In the genomic region with DNA sequence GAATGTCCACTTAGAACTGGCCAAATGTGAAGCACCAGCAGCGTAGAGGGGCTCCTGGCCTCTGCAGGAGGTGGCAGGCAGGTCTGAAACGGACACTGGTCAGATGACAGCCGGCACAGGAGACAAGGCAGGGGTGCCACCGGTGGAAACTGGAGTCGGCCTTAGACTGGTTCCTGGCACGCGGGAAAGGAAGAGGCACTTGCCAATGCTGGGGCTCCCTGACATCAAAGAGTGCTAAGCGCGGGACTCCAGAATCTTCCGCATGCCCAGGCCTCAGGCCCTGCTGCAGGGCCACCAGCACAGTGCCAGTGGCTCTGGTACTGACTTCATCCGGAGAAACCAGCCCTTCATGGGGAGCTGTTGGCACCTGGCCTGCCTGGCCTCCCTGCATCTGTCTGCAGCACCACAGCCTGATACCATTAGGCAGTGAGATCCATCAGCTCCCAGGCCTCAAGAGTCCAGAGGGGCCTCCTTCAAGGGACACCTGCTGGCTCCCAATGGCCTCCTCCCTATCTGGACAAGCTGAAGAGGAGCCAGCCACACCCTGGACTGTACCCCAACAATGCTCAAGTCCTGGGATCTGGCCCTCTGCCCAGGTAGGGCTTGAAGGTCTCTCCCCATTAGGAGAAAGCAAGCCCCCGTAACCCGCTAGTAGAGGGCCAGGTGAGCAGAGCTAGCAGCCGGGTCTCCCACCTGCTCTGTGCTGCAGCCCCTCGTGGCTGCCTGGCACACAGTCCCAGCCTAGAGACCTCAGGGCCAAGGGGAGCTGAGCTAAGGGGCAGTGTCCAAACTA, we compare ENCODE assay signal across 1 cellular context.
TF ChIP-seq lines count a peak whose summit lies in the region.

No MANE protein-coding gene starts in this region.

TF ChIP-seq in IMR-90, 13 proteins besides CTCF, POLR2A, EP300 and RAD21:
- TF ChIP-seq NFE2L2 (IDR thresholded peaks at IDR 0.05; ENCODE audit: low read depth, low read length) (no peak), RFX5 (IDR thresholded peaks at IDR 0.05; ENCODE audit: low read depth, low read length) (no peak), BHLHE40 (IDR thresholded peaks at IDR 0.05; ENCODE audit: low read depth, low read length) (no peak), CEBPB (IDR thresholded peaks at IDR 0.05; ENCODE audit: low read depth, low read length) (no peak), FOS (IDR thresholded peaks at IDR 0.05; ENCODE audit: low read depth, low read length) (no peak)
